Comparison of ENCODE assay signal across 19 cellular contexts in the genomic region with DNA sequence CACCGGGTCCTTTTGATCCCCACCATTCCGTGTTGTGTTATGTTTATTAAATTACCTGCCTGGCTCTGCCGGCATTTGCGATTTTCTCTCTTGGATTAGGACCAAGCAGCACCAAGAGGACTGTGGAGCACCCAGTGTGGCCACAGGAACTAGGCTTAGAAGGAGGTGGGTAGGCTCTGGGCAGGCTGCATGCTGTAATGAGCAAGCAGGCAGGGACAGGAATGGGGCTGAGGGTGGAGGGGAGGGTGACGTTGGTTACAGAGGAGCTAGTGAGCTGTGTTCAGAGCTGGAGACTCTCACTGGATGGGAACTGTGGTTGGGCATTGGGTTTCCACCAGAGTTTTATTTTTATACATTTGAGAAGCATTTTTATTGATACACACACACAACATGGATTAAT. TPM values are rescaled to one million over a fixed set of nuclear protein-coding genes. Genes with fewer than 3 reads are reported as not detected.
A peak's percentile ranks its signal among the peaks of the same experiment; 100 is the strongest.
DNase-seq lines count a peak whose midpoint lies in the region; ATAC-seq and TF ChIP-seq lines count a peak whose summit lies in the region.
"Had no signal": no experiment of that assay in that cellular context is flagged by ENCODE, and none has a peak within 500 bp of the region (broad histone marks: within the 10 kb centered on the region; RNA-seq: fewer than 3 reads in every experiment).

No MANE protein-coding gene starts in this region.

- H3K4me1 Mint-ChIP-seq in H9 (peaks cover 30% of the 10 kb centered on the region in 2 experiments), WTC11 (peaks cover 21% of the 10 kb centered on the region)

- peaks cover 3% of the 10 kb centered on the region in 2 experiments; a peak in 4 of 5 replicates for H3K9me3 Mint-ChIP-seq in H9
- peaks cover 16% of the 10 kb centered on the region for H3K9me3 Mint-ChIP-seq in WTC11
- H3K9me3 Mint-ChIP-seq: HFFc6 had no signal

- H3K27ac ChIP-seq in H9 (ENCODE audit: insufficient read length, low read depth, low read length) (no peak overlapping the region), esophagus muscularis mucosa (replicated peaks in 1 of 4) (no peak overlapping the region), neuronal stem cell (replicated peaks; ENCODE audit: low read length) (no peak overlapping the region)

- no peak for TF ChIP-seq POLR2A in esophagus muscularis mucosa (IDR thresholded peaks at IDR 0.05; ENCODE audit: low read depth)

- H3K4ac ChIP-seq in H9 (ENCODE audit: low read depth, low read length) (no peak overlapping the region), neuronal stem cell (ENCODE audit: low read length) (no peak overlapping the region)

- H2BK12ac ChIP-seq in H9 (ENCODE audit: insufficient read length, low read depth, low read length) (no peak overlapping the region), neuronal stem cell (ENCODE audit: low read length) (no peak overlapping the region)

- POLR2A ChIA-PET in WTC11 (lab: Charles Lee) = no interaction called here

- no CpG with 5 or more reads among the region's 5 CpGs for WGBS in H9 (ENCODE audit: extremely low coverage, insufficient read length, low lambda C conversion rate)
- 38% methylated on average over 5 of the region's 5 CpGs for WGBS in esophagus muscularis mucosa
- no CpG with 5 or more reads among the region's 5 CpGs for WGBS in neuronal stem cell (ENCODE audit: extremely low coverage in 2 of 2, insufficient read length in 2 of 2, insufficient replicate concordance in 1 of 2), 2 donors

- H3K23me2 ChIP-seq in H9 (ENCODE audit: insufficient read length, low read depth, low read length, poor library complexity, severe bottlenecking) = no peaks in the 10 kb centered on the region

- H3K9ac ChIP-seq in H9 (ENCODE audit: extremely low read depth, insufficient read length, low read length) (no peak overlapping the region), neuronal stem cell (ENCODE audit: low read depth, low read length, poor library complexity) (no peak overlapping the region)

- H3K14ac ChIP-seq in H9 (ENCODE audit: insufficient read depth, low read length) (no peak overlapping the region), neuronal stem cell (ENCODE audit: low read length) (no peak overlapping the region)

- intact Hi-C loops in esophagus muscularis mucosa (cut with DNase I) (no loop called here), Right ventricle myocardium superior (cut with DNase I) (no loop called here)

- H3K36me3 Mint-ChIP-seq in H9 (ENCODE audit: insufficient read depth in 1 of 3, low read depth in 3 of 3) (0 out of 7 replicates have a peak, but pooled peaks cover 0 to 4% (median 0%) of the 10 kb centered on the region in 3 experiments), WTC11 (peaks cover 4% of the 10 kb centered on the region; the same call in 1 of the 2 replicates)
- H3K36me3 Mint-ChIP-seq: IgD-negative memory B cell had no signal

- H2AFZ ChIP-seq in H9 (ENCODE audit: low read length) (no peak overlapping the region), neuronal stem cell (ENCODE audit: low read length) (no peak overlapping the region)

- H2BK15ac ChIP-seq in H9 (ENCODE audit: low read depth, low read length) (peak overlapping the region; percentile 24; the same call in 1 of the 2 replicates), neuronal stem cell (ENCODE audit: low read length) (no peak overlapping the region)

- H3K36me3 ChIP-seq in esophagus muscularis mucosa (no peaks in the 10 kb centered on the region), neuronal stem cell (replicated peaks in 1 of 2; ENCODE audit: control insufficient read depth in 2 of 2, insufficient read depth in 2 of 2, low read length in 2 of 2) (no peaks in the 10 kb centered on the region)

- H3K18ac ChIP-seq in H9 (ENCODE audit: insufficient read length, low read depth, low read length) = no peak overlapping the region
- H3K18ac ChIP-seq in neuronal stem cell (ENCODE audit: low read length) = peak overlapping the region; percentile 67

- DNase-seq in H9 (peak; percentile 34), WTC11 (ENCODE audit: low spot score) (no peak), esophagus muscularis mucosa (ENCODE audit: extremely low spot score) (peak; percentile 72), neuronal stem cell (ENCODE audit: low spot score) (no peak), Right ventricle myocardium superior (no peak), SW480 (ENCODE audit: low spot score) (no peak)
- DNase-seq: C1 segment of cervical spinal cord; Calu3; CD4-positive, alpha-beta T cell; DMS 273 treated with DMSO at 0.1 percent for 48 hours; DMS79; GOT3; HCEC 1CT; HFFc6 had no signal

- TF ChIP-seq CTCF in H9 (conservative IDR thresholded peaks at IDR 0.05) = no peak
- no peak for TF ChIP-seq CTCF in WTC11 (IDR thresholded peaks at IDR 0.05)
- no peak for TF ChIP-seq CTCF in esophagus muscularis mucosa (IDR thresholded peaks at IDR 0.05)

- no peak overlapping the region for H2BK20ac ChIP-seq in H9 (ENCODE audit: low read depth, low read length, poor library complexity, severe bottlenecking)

- CTCF ChIA-PET in WTC11 (lab: Charles Lee) = interaction anchor here (0.6 to 11.1 kb wide), 9 partner anchors 12 to 343 kb away, joined by 3 to 198 read pairs (median 9); a partner anchor contains a TSS

- H4K91ac ChIP-seq in H9 (ENCODE audit: insufficient read length, low read depth, low read length) (no peak overlapping the region), neuronal stem cell (ENCODE audit: low read depth, low read length, poor library complexity) (no peak overlapping the region)

- H3K27ac Mint-ChIP-seq in H9 (no peak overlapping the region), WTC11 (no peak overlapping the region)
- H3K27ac Mint-ChIP-seq: B cell; CD4-positive, alpha-beta T cell; HFFc6; IgD-negative memory B cell had no signal

- H2AK5ac ChIP-seq in H9 (ENCODE audit: insufficient read length, low read length) = no peak overlapping the region
- H2AK5ac ChIP-seq in neuronal stem cell (ENCODE audit: low read depth, low read length) = no peak overlapping the region

- H3K27me3 ChIP-seq in H9 (ENCODE audit: insufficient read depth, low read length) (no peaks in the 10 kb centered on the region), esophagus muscularis mucosa (peaks cover 0 to 86% (median 8%) of the 10 kb centered on the region in 4 donors), neuronal stem cell (ENCODE audit: control insufficient read depth in 3 of 3, insufficient read depth in 3 of 3, low read depth in 1 of 3, low read length in 3 of 3) (peaks cover 0 to 26% (median 0%) of the 10 kb centered on the region in 3 experiments)

- no peak overlapping the region for H3T11ph ChIP-seq in H9 (ENCODE audit: low read length)

- no peak overlapping the region for H4K8ac ChIP-seq in H9 (replicated peaks; ENCODE audit: insufficient read length, low read depth, low read length)
- no peak overlapping the region for H4K8ac ChIP-seq in neuronal stem cell (ENCODE audit: low read depth, low read length)

- H3K79me1 ChIP-seq in H9 (ENCODE audit: insufficient read depth, low read depth, low read length, poor library complexity, severe bottlenecking) = no peaks in the 10 kb centered on the region
- no peaks in the 10 kb centered on the region for H3K79me1 ChIP-seq in neuronal stem cell (ENCODE audit: low read depth, low read length)

- H2BK5ac ChIP-seq in H9 (ENCODE audit: insufficient read length, low read length) (no peak overlapping the region), neuronal stem cell (ENCODE audit: low read length) (no peak overlapping the region)

- H3K27me3 Mint-ChIP-seq in H9 (ENCODE audit: low read depth) (peaks cover 15% of the 10 kb centered on the region), WTC11 (ENCODE audit: low read depth) (peaks cover 18% of the 10 kb centered on the region)

- peak; percentile 32; the same call in 1 of the 2 replicates for ATAC-seq in WTC11
- ATAC-seq in GM21786 (IDR thresholded peaks at IDR 0.05; ENCODE audit: unreplicated experiment) = no peak
- no peak for ATAC-seq in Right ventricle myocardium superior (ENCODE audit: poor library complexity)
- ATAC-seq in HG03135 (IDR thresholded peaks at IDR 0.05; ENCODE audit: unreplicated experiment) = no peak
- ATAC-seq: GM12878 had no signal

- H3K4me3 ChIP-seq in esophagus muscularis mucosa = no peak overlapping the region
- H3K4me3 ChIP-seq in neuronal stem cell (ENCODE audit: low read length in 2 of 2) = no peak overlapping the region
- H3K4me3 ChIP-seq: GM12878 had no signal

- H2BK120ac ChIP-seq in H9 (ENCODE audit: low read depth, low read length, poor library complexity, severe bottlenecking) = no peak overlapping the region
- H2BK120ac ChIP-seq in neuronal stem cell (ENCODE audit: low read depth, low read length) = no peak overlapping the region

- no peaks in the 10 kb centered on the region for H3K79me2 ChIP-seq in H9 (ENCODE audit: insufficient read depth, low read length)

- H3K56ac ChIP-seq in H9 (ENCODE audit: insufficient read length, low read depth, low read length) = no peak overlapping the region

- no peaks in the 10 kb centered on the region for H4K20me1 ChIP-seq in H9 (ENCODE audit: control insufficient read depth, insufficient read depth, insufficient read length)

- H3K9me3 ChIP-seq in H9 (ENCODE audit: control insufficient read depth, low read depth, low read length) (no peaks in the 10 kb centered on the region), esophagus muscularis mucosa (peaks cover 0 to 2% (median under 1%) of the 10 kb centered on the region in 4 donors), neuronal stem cell (replicated peaks in 1 of 2; ENCODE audit: control insufficient read depth in 2 of 2, insufficient read depth in 1 of 2, low read depth in 1 of 2, low read length in 2 of 2) (peaks cover 0 to 1% of the 10 kb centered on the region in 2 donors)

- H3K4me2 ChIP-seq in H9 (ENCODE audit: insufficient read depth, insufficient read length, low read length) = no peak overlapping the region
- no peak overlapping the region for H3K4me2 ChIP-seq in neuronal stem cell (ENCODE audit: insufficient read depth, low read length, poor library complexity, severe bottlenecking)

- H3K4me3 Mint-ChIP-seq in H9 (no peak overlapping the region), WTC11 (no peak overlapping the region)
- H3K4me3 Mint-ChIP-seq: B cell; CD4-positive, alpha-beta T cell; HFFc6; IgD-negative memory B cell had no signal

- H4K5ac ChIP-seq in H9 (ENCODE audit: insufficient read length, low read depth, low read length) = no peak overlapping the region

- no peak overlapping the region for H3K23ac ChIP-seq in H9 (ENCODE audit: insufficient read length, low read depth, low read length)
- H3K23ac ChIP-seq in neuronal stem cell (ENCODE audit: low read depth, low read length, poor library complexity) = no peak overlapping the region

- no peak for TF ChIP-seq EP300 in esophagus muscularis mucosa (IDR thresholded peaks at IDR 0.05)

- peaks cover 3% of the 10 kb centered on the region for H3K4me1 ChIP-seq in H9 (ENCODE audit: insufficient read depth, low read length)
- H3K4me1 ChIP-seq in esophagus muscularis mucosa = no peaks in the 10 kb centered on the region
- peaks cover 0 to 13% of the 10 kb centered on the region in 2 donors for H3K4me1 ChIP-seq in neuronal stem cell (ENCODE audit: control insufficient read depth in 2 of 2, insufficient read depth in 1 of 2, low read depth in 1 of 2, low read length in 2 of 2)

RNA-seq across cellular contexts. Expression of a gene that starts 7.9 kb away (rescaled TPM):
- total RNA-seq in H9 (2021) = 6.5 and 8.0 TPM in 2 replicates
- total RNA-seq in WTC11 (2021) = 10.0 to 13.6 TPM (median 11.8 TPM) in 3 replicates
- total RNA-seq in esophagus muscularis mucosa = 1 to 10 TPM in 2 of 4 donors, under 1 TPM in 2; 0.42 to 1.3 (median 0.77) TPM
- polyA plus RNA-seq in neuronal stem cell (2013, experiment 1 of 2) = 1.3 TPM
- 1.5 TPM for polyA plus RNA-seq in neuronal stem cell (2013, experiment 2 of 2)
- 162 TPM for total RNA-seq in Right ventricle myocardium superior
- total RNA-seq: GM12878 had no signal
- polyA plus RNA-seq: GM12878, IgD-negative memory B cell had no signal

Comparison
In these comparisons a context has a peak if more than half of its experiments do, and no peak if none do; other contexts are left out.
1. DNase-seq: peak in H9 (single experiment) and esophagus muscularis mucosa (single experiment); none in WTC11 (single experiment), neuronal stem cell (single experiment), Right ventricle myocardium superior (single experiment) and SW480 (single experiment).
2. RNA of a gene that starts 7.9 kb away (total RNA-seq): 162 TPM in Right ventricle myocardium superior (single experiment); 10.0 to 13.6 TPM in WTC11, 6.5 to 8.0 TPM in H9 and 0.42 to 1.3 TPM in esophagus muscularis mucosa; every median in the first group is over 10 times any median in the second.